9 cellular contexts compared by ENCODE assay signal in genomic region chr16:2341456-2342447, GRCh38. TPM values are rescaled to one million over a fixed set of nuclear protein-coding genes. Genes with fewer than 3 reads are reported as not detected.
DNase-seq lines count a peak whose midpoint lies in the region; ATAC-seq and TF ChIP-seq lines count a peak whose summit lies in the region.
"Had no signal": no experiment of that assay in that cellular context is flagged by ENCODE, and none has a peak within 500 bp of the region (broad histone marks: within the 10 kb centered on the region; RNA-seq: fewer than 3 reads in every experiment).

No MANE protein-coding gene starts in this region.

- no peak overlapping the region for H3K9ac ChIP-seq in mammary epithelial cell (ENCODE audit: insufficient read depth, low read length)
- no peak overlapping the region for H3K9ac ChIP-seq in muscle layer of colon (ENCODE audit: low read length)

- no peaks in the 10 kb centered on the region for H3K79me2 ChIP-seq in mammary epithelial cell (ENCODE audit: insufficient read depth, low read length)

- CTCF ChIA-PET in mammary epithelial cell (lab: Charles Lee; ENCODE audit: low non-redundant PET): no interaction called here

- H3K4me2 ChIP-seq in mammary epithelial cell (ENCODE audit: insufficient read depth, low read depth, low read length): no peak overlapping the region

- H3K9me3 ChIP-seq in breast epithelium (no peaks in the 10 kb centered on the region), mammary epithelial cell (replicated peaks; ENCODE audit: insufficient read depth, low read length) (peaks cover 2% of the 10 kb centered on the region), muscle layer of colon (ENCODE audit: low read length) (no peaks in the 10 kb centered on the region), thoracic aorta (no peaks in the 10 kb centered on the region)

- H3K36me3 Mint-ChIP-seq in central memory CD8-positive, alpha-beta T cell (ENCODE audit: insufficient read depth): peaks cover 7% of the 10 kb centered on the region

- peak overlapping the region; percentile 20 for H3K4me3 Mint-ChIP-seq in central memory CD8-positive, alpha-beta T cell

- no peak for ATAC-seq in central memory CD8-positive, alpha-beta T cell (replicated peaks; ENCODE audit: extremely low read depth, poor library complexity, severe bottlenecking)
- ATAC-seq in thoracic aorta (ENCODE audit: insufficient number of reproducible peaks, low FRiP score, low read depth) (no peak), GM19351 (IDR thresholded peaks at IDR 0.05; ENCODE audit: unreplicated experiment) (no peak)

- H3K4me1 ChIP-seq in breast epithelium (peaks cover 0 to 5% of the 10 kb centered on the region in 2 donors), mammary epithelial cell (ENCODE audit: insufficient read depth, low read length) (peaks cover 10% of the 10 kb centered on the region), muscle layer of colon (ENCODE audit: insufficient read depth, low read length) (peaks cover 5% of the 10 kb centered on the region), thoracic aorta (ENCODE audit: control insufficient read depth in 1 of 2, low read depth in 2 of 2) (peaks cover 2 to 15% of the 10 kb centered on the region in 2 donors)

- in situ Hi-C loops in mammary epithelial cell (cut with MboI; ENCODE audit: low sequenced_read_pairs in 2 of 2): no loop called here

- H3K27me3 Mint-ChIP-seq in central memory CD8-positive, alpha-beta T cell: no peaks in the 10 kb centered on the region

- dilution Hi-C loops in mammary epithelial cell (cut with HindIII; ENCODE audit: low sequenced_read_pairs): no loop called here

- H3K36me3 ChIP-seq in breast epithelium (no peaks in the 10 kb centered on the region), mammary epithelial cell (ENCODE audit: insufficient read depth, low read length) (no peaks in the 10 kb centered on the region), muscle layer of colon (ENCODE audit: insufficient read depth, low read length) (no peaks in the 10 kb centered on the region), thoracic aorta (no peaks in the 10 kb centered on the region)

- WGBS in mammary epithelial cell (ENCODE audit: low coverage, missing lambda C conversion rate): 71% methylated on average over 11 of the region's 77 CpGs

- DNase-seq in breast epithelium (ENCODE audit: low spot score in 2 of 2): no peak
- no peak for DNase-seq in mammary epithelial cell
- no peak for DNase-seq in central memory CD8-positive, alpha-beta T cell (ENCODE audit: low spot score in 2 of 2)
- DNase-seq in thoracic aorta (ENCODE audit: low spot score): no peak
- DNase-seq in superior temporal gyrus (ENCODE audit: extremely low spot score): no peak
- DNase-seq in middle frontal gyrus (ENCODE audit: extremely low spot score, low spot score): no peak

- no TSS peak for BruUV-seq in mammary epithelial cell (replicated peaks; lab: Mats Ljungman, UMichigan)

- no peaks in the 10 kb centered on the region for H3K27me3 ChIP-seq in breast epithelium
- peaks cover 3% of the 10 kb centered on the region for H3K27me3 ChIP-seq in mammary epithelial cell (ENCODE audit: insufficient read depth, low read length)
- no peaks in the 10 kb centered on the region for H3K27me3 ChIP-seq in muscle layer of colon (ENCODE audit: control insufficient read depth in 1 of 2, insufficient read depth in 2 of 2, low read length in 2 of 2)
- no peaks in the 10 kb centered on the region for H3K27me3 ChIP-seq in thoracic aorta (replicated peaks; ENCODE audit: insufficient read depth)

- H3K4me3 ChIP-seq in breast epithelium (peak overlapping the region in 2 of 3 donors; percentile 24 to 87), mammary epithelial cell (replicated peaks in 1 of 3; ENCODE audit: insufficient read depth in 1 of 3, low read depth in 2 of 3, low read length in 3 of 3) (no peak overlapping the region), muscle layer of colon (ENCODE audit: low read depth in 1 of 2, low read length in 2 of 2) (no peak overlapping the region), thoracic aorta (peak overlapping the region; percentile 25)

- H3K27ac ChIP-seq in breast epithelium (peak overlapping the region; percentile 33 to 48), mammary epithelial cell (ENCODE audit: insufficient read depth, low read depth, low read length) (no peak overlapping the region), muscle layer of colon (ENCODE audit: low read depth, low read length) (peak overlapping the region; percentile 13), thoracic aorta (no peak overlapping the region)

- no peak for TF ChIP-seq POLR2A in breast epithelium (IDR thresholded peaks at IDR 0.05)

- TF ChIP-seq CTCF in breast epithelium (IDR thresholded peaks at IDR 0.05) (no peak), mammary epithelial cell (conservative IDR thresholded peaks at IDR 0.05 in 1 of 2, IDR thresholded peaks at IDR 0.05 in 1 of 2; ENCODE audit: extremely low read depth in 1 of 2, insufficient read depth in 1 of 2, low read depth in 1 of 2, low read length in 2 of 2) (no peak), thoracic aorta (IDR thresholded peaks at IDR 0.05) (no peak)

- peaks cover 17% of the 10 kb centered on the region for H3K4me1 Mint-ChIP-seq in central memory CD8-positive, alpha-beta T cell

- no peaks in the 10 kb centered on the region for H4K20me1 ChIP-seq in mammary epithelial cell (ENCODE audit: insufficient read depth, low read length)

- no peak overlapping the region for H2AFZ ChIP-seq in mammary epithelial cell (ENCODE audit: low read depth, low read length)

- intact Hi-C loops in breast epithelium (cut with DNase I; ENCODE audit: low total_unique reads) (loop anchor here (10.0 kb wide), 1 partner anchor 83 kb away; the partner anchor contains the start of gene CCNF), mammary epithelial cell (cut with micrococcal nuclease) (loop anchor here (2.0 kb wide), 1 partner anchor 45 kb away; no protein-coding TSS in a partner anchor)

- H3K9me3 Mint-ChIP-seq in central memory CD8-positive, alpha-beta T cell: no peaks in the 10 kb centered on the region
- H3K9me3 Mint-ChIP-seq: activated CD8-positive, alpha-beta T cell treated with anti-CD3 and anti-CD28 coated beads for 36 hours had no signal

- H3K27ac Mint-ChIP-seq in central memory CD8-positive, alpha-beta T cell (ENCODE audit: low read depth): no peak overlapping the region

RNA-seq across cellular contexts. Expression of gene ABCA3, which starts 1.2 kb away (rescaled TPM):
- total RNA-seq in breast epithelium (1 to 10 TPM; 6.2 to 7.8 (median 6.3) TPM), mammary epithelial cell (1 to 10 TPM in 1 of 2 donors, under 1 TPM in 1; 0.85 to 4.0 TPM), thoracic aorta (10 to 100 TPM; 16.4 to 25.2 TPM)
- polyA plus RNA-seq in mammary epithelial cell: 0.40 TPM
- polyA minus RNA-seq in mammary epithelial cell: not detected

Comparison
In these comparisons a context has a peak if more than half of its experiments do, and no peak if none do; other contexts are left out.
1. H3K27ac ChIP-seq: peak in breast epithelium (2 of 2) and muscle layer of colon (single experiment); none in mammary epithelial cell (single experiment) and thoracic aorta (0 of 2).
2. H3K4me3 ChIP-seq: peak in breast epithelium (2 of 3) and thoracic aorta (single experiment); none in mammary epithelial cell (0 of 3) and muscle layer of colon (0 of 2).